ENCODE assay signal across 1 cellular context in the genomic region with DNA sequence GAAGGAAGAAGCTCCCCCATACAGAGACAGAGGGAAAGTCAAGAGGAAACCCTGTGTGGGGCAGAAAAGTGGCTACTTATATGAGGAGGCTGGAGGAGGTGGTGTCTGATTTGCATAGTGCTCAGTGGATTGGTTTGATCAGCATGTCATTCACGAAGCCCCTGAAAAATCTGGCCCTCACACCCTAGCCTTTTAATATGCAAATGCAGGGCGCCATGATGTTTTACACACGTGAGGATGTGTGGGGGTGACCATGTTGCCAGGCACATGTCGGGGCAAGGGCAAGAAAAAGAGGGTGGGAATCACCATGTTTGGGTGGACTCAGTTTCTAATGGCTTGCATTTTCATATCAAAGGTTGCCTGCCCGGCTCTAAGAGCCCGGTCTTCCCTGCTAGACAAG.
A peak's percentile ranks its signal among the peaks of the same experiment; 100 is the strongest.
TF ChIP-seq lines count a peak whose summit lies in the region.

No MANE protein-coding gene starts in this region.

TF ChIP-seq in H1, 55 proteins besides CTCF, POLR2A, EP300 and RAD21 (continued from another document):
- TF ChIP-seq CREB1 (IDR thresholded peaks at IDR 0.05) (no peak), JUN (IDR thresholded peaks at IDR 0.05; ENCODE audit: low read depth, low read length) (no peak), YY1 (IDR thresholded peaks at IDR 0.05; ENCODE audit: low read depth, low read length) (peak; percentile 90), TBP (IDR thresholded peaks at IDR 0.05; ENCODE audit: low read depth, low read length) (peak; percentile 48), EZH2 (IDR thresholded peaks at IDR 0.05; ENCODE audit: low read depth, low read length, severe bottlenecking) (no peak), PHF8 (conservative IDR thresholded peaks at IDR 0.05; ENCODE audit: low read depth, low read length) (no peak), CBX8 (IDR thresholded peaks at IDR 0.05; ENCODE audit: borderline replicate concordance, low read depth, low read length) (no peak), POLR2AphosphoS5 (IDR thresholded peaks at IDR 0.05; ENCODE audit: low read depth, low read length) (no peak), RFX5 (IDR thresholded peaks at IDR 0.05; ENCODE audit: borderline replicate concordance, low read depth, low read length) (no peak), ZNF274 (IDR thresholded peaks at IDR 0.05; ENCODE audit: borderline replicate concordance, extremely low read depth, low read length) (no peak), POU5F1 (IDR thresholded peaks at IDR 0.05; ENCODE audit: low read depth, low read length) (peak; percentile 36; the same call in 1 of the 2 replicates), TEAD4 (IDR thresholded peaks at IDR 0.05; ENCODE audit: low read depth, low read length) (no peak)
- TF ChIP-seq, protein P1, sequence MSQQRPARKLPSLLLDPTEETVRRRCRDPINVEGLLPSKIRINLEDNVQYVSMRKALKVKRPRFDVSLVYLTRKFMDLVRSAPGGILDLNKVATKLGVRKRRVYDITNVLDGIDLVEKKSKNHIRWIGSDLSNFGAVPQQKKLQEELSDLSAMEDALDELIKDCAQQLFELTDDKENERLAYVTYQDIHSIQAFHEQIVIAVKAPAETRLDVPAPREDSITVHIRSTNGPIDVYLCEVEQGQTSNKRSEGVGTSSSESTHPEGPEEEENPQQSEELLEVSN (IDR thresholded peaks at IDR 0.05) = peak; percentile 92
- TF ChIP-seq, protein P2, sequence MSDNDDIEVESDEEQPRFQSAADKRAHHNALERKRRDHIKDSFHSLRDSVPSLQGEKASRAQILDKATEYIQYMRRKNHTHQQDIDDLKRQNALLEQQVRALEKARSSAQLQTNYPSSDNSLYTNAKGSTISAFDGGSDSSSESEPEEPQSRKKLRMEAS (IDR thresholded peaks at IDR 0.05) = peak; percentile 98
- TF ChIP-seq, protein P3, sequence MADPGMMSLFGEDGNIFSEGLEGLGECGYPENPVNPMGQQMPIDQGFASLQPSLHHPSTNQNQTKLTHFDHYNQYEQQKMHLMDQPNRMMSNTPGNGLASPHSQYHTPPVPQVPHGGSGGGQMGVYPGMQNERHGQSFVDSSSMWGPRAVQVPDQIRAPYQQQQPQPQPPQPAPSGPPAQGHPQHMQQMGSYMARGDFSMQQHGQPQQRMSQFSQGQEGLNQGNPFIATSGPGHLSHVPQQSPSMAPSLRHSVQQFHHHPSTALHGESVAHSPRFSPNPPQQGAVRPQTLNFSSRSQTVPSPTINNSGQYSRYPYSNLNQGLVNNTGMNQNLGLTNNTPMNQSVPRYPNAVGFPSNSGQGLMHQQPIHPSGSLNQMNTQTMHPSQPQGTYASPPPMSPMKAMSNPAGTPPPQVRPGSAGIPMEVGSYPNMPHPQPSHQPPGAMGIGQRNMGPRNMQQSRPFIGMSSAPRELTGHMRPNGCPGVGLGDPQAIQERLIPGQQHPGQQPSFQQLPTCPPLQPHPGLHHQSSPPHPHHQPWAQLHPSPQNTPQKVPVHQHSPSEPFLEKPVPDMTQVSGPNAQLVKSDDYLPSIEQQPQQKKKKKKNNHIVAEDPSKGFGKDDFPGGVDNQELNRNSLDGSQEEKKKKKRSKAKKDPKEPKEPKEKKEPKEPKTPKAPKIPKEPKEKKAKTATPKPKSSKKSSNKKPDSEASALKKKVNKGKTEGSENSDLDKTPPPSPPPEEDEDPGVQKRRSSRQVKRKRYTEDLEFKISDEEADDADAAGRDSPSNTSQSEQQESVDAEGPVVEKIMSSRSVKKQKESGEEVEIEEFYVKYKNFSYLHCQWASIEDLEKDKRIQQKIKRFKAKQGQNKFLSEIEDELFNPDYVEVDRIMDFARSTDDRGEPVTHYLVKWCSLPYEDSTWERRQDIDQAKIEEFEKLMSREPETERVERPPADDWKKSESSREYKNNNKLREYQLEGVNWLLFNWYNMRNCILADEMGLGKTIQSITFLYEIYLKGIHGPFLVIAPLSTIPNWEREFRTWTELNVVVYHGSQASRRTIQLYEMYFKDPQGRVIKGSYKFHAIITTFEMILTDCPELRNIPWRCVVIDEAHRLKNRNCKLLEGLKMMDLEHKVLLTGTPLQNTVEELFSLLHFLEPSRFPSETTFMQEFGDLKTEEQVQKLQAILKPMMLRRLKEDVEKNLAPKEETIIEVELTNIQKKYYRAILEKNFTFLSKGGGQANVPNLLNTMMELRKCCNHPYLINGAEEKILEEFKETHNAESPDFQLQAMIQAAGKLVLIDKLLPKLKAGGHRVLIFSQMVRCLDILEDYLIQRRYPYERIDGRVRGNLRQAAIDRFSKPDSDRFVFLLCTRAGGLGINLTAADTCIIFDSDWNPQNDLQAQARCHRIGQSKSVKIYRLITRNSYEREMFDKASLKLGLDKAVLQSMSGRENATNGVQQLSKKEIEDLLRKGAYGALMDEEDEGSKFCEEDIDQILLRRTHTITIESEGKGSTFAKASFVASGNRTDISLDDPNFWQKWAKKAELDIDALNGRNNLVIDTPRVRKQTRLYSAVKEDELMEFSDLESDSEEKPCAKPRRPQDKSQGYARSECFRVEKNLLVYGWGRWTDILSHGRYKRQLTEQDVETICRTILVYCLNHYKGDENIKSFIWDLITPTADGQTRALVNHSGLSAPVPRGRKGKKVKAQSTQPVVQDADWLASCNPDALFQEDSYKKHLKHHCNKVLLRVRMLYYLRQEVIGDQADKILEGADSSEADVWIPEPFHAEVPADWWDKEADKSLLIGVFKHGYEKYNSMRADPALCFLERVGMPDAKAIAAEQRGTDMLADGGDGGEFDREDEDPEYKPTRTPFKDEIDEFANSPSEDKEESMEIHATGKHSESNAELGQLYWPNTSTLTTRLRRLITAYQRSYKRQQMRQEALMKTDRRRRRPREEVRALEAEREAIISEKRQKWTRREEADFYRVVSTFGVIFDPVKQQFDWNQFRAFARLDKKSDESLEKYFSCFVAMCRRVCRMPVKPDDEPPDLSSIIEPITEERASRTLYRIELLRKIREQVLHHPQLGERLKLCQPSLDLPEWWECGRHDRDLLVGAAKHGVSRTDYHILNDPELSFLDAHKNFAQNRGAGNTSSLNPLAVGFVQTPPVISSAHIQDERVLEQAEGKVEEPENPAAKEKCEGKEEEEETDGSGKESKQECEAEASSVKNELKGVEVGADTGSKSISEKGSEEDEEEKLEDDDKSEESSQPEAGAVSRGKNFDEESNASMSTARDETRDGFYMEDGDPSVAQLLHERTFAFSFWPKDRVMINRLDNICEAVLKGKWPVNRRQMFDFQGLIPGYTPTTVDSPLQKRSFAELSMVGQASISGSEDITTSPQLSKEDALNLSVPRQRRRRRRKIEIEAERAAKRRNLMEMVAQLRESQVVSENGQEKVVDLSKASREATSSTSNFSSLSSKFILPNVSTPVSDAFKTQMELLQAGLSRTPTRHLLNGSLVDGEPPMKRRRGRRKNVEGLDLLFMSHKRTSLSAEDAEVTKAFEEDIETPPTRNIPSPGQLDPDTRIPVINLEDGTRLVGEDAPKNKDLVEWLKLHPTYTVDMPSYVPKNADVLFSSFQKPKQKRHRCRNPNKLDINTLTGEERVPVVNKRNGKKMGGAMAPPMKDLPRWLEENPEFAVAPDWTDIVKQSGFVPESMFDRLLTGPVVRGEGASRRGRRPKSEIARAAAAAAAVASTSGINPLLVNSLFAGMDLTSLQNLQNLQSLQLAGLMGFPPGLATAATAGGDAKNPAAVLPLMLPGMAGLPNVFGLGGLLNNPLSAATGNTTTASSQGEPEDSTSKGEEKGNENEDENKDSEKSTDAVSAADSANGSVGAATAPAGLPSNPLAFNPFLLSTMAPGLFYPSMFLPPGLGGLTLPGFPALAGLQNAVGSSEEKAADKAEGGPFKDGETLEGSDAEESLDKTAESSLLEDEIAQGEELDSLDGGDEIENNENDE (IDR thresholded peaks at IDR 0.05; ENCODE audit: insufficient replicate concordance, low read length) = no peak
